ENCODE assay signal across 1 cellular context in genomic region chr1:109793089-109793485, GRCh38.
TF ChIP-seq lines count a peak whose summit lies in the region.

No MANE protein-coding gene starts in this region.

TF ChIP-seq in HepG2, 621 proteins besides CTCF, POLR2A, EP300 and RAD21 (continued from another document):
- TF ChIP-seq ZNF687 (CRISPR knock-in tag; IDR thresholded peaks at IDR 0.05) (no peak), MXD1 (CRISPR knock-in tag; IDR thresholded peaks at IDR 0.05) (no peak), CEBPG (CRISPR knock-in tag; IDR thresholded peaks at IDR 0.05) (0 out of 2 replicates have a peak, but pooled peaks have one; percentile 55), ZNF3 (CRISPR knock-in tag; IDR thresholded peaks at IDR 0.05) (no peak), KLF13 (CRISPR knock-in tag; IDR thresholded peaks at IDR 0.05) (no peak), RFX1 (IDR thresholded peaks at IDR 0.05) (no peak), RXRA (CRISPR knock-in tag; IDR thresholded peaks at IDR 0.05) (no peak), ZBTB34 (CRISPR knock-in tag; IDR thresholded peaks at IDR 0.05) (no peak), FOXM1 (CRISPR knock-in tag; IDR thresholded peaks at IDR 0.05) (no peak), ATF3 (CRISPR knock-in tag; IDR thresholded peaks at IDR 0.05) (no peak), POGZ (CRISPR knock-in tag; IDR thresholded peaks at IDR 0.05) (no peak)
